In the genomic region with DNA sequence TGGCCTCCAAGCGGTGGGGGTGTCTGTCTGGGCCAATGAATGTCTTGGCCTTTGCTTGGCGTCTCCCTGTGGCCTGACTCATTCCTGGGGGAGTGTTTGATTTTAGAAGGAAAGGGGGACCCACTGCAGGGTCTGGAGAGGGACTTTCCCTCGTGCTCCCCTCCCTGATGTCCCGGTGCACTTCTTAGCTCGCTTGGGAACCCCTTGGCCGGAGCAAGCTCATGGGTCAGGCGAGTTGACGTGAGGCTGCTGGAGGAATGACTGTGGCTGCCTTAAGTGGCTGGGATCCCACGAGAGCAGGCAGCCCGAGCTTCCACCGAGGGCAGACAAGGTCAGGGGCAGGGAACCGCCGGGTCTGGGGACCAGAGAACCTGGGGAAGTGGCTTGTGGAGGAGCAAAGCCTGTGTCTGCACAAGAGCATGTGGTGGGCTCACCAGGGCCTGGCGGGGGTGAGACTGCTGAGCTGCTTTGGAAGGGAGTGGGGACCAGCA, we compare ENCODE assay signal across 30 cellular contexts.
A peak's percentile ranks its signal among the peaks of the same experiment; 100 is the strongest.
DNase-seq lines count a peak whose midpoint lies in the region; ATAC-seq and TF ChIP-seq lines count a peak whose summit lies in the region.
"Had no signal": no experiment of that assay in that cellular context is flagged by ENCODE, and none has a peak within 500 bp of the region (broad histone marks: within the 10 kb centered on the region; RNA-seq: fewer than 3 reads in every experiment).

No MANE protein-coding gene starts in this region.

- H3K27ac ChIP-seq in SK-N-SH (ENCODE audit: low read depth in 2 of 2, low read length in 1 of 2) (no peak overlapping the region), left ventricle myocardium inferior (replicated peaks) (no peak overlapping the region), neuronal stem cell (replicated peaks; ENCODE audit: low read length) (no peak overlapping the region), aorta (ENCODE audit: low read depth in 1 of 2, low read length in 2 of 2) (no peak overlapping the region)
- H3K27ac ChIP-seq: 22Rv1, cardiac muscle cell, skin epidermis, testis had no signal

- TF ChIP-seq CTCF in SK-N-SH (IDR thresholded peaks at IDR 0.05) (no peak), left ventricle myocardium inferior (IDR thresholded peaks at IDR 0.05; ENCODE audit: borderline replicate concordance) (no peak)

- H3K4me3 ChIP-seq in SK-N-SH (ENCODE audit: low read depth in 2 of 2, low read length in 1 of 2) = no peak overlapping the region
- no peak overlapping the region for H3K4me3 ChIP-seq in left ventricle myocardium inferior
- H3K4me3 ChIP-seq in neuronal stem cell (ENCODE audit: low read length in 2 of 2) = no peak overlapping the region
- H3K4me3 ChIP-seq in aorta (ENCODE audit: low read length in 2 of 2) = no peak overlapping the region
- H3K4me3 ChIP-seq: cardiac muscle cell, lung, mucosa of descending colon, skin epidermis, testis had no signal

- no peaks in the 10 kb centered on the region for H3K9me2 ChIP-seq in SK-N-SH

- CTCF ChIA-PET in SK-N-SH (lab: Yijun Ruan, JAX) = interaction anchor here (1.3 to 1.8 kb wide), 5 partner anchors 9 to 203 kb away, joined by 3 to 6 read pairs (median 5); no protein-coding TSS in a partner anchor

- no peak for TF ChIP-seq EP300 in SK-N-SH (IDR thresholded peaks at IDR 0.05; ENCODE audit: borderline replicate concordance in 1 of 2, low read depth in 1 of 2, low read length in 1 of 2)

- WGBS in SK-N-SH (ENCODE audit: low lambda C conversion rate) = 64% methylated on average over 3 of the region's 14 CpGs
- WGBS in neuronal stem cell (ENCODE audit: extremely low coverage in 2 of 2, insufficient read length in 2 of 2, insufficient replicate concordance in 1 of 2), 2 donors = no CpG with 5 or more reads among the region's 14 CpGs
- 53 to 56% methylated on average over 14 of the region's 14 CpGs for WGBS in aorta, 2 donors

- no peak overlapping the region for H4K91ac ChIP-seq in neuronal stem cell (ENCODE audit: low read depth, low read length, poor library complexity)

- intact Hi-C loops in left ventricle myocardium superior (cut with micrococcal nuclease) = no loop called here
- intact Hi-C loops in left ventricle myocardium inferior (cut with micrococcal nuclease) = no loop called here
- intact Hi-C loops in aorta (cut with DNase I) = no loop called here

- no peak for ATAC-seq in SK-N-SH treated with all-trans-retinoic acid at 6 μM for 48 hours
- ATAC-seq in left ventricle myocardium superior = no peak
- ATAC-seq in aorta (ENCODE audit: low FRiP score) = no peak
- ATAC-seq in HG03139 (IDR thresholded peaks at IDR 0.05; ENCODE audit: unreplicated experiment) = no peak
- ATAC-seq: esophagus mucosa; mucosa of descending colon; natural killer cell treated with Interleukin-12 subunit alpha and Interleukin-12 subunit beta and Interleukin-15 and Interleukin-18, amount 100 ng/mL, for 72 hours had no signal

- no peak overlapping the region for H4K8ac ChIP-seq in neuronal stem cell (ENCODE audit: low read depth, low read length)

- H3K4ac ChIP-seq in neuronal stem cell (ENCODE audit: low read length) = no peak overlapping the region

- H2BK5ac ChIP-seq in neuronal stem cell (ENCODE audit: low read length) = peak overlapping the region; percentile 66

- no peaks in the 10 kb centered on the region for H3K79me1 ChIP-seq in neuronal stem cell (ENCODE audit: low read depth, low read length)

- H2AFZ ChIP-seq in SK-N-SH (ENCODE audit: low read depth) = no peak overlapping the region
- H2AFZ ChIP-seq in neuronal stem cell (ENCODE audit: low read length) = no peak overlapping the region

- H2BK12ac ChIP-seq in neuronal stem cell (ENCODE audit: low read length) = no peak overlapping the region

- H3K9me3 ChIP-seq in SK-N-SH = no peaks in the 10 kb centered on the region
- H3K9me3 ChIP-seq in left ventricle myocardium inferior (replicated peaks) = peaks cover 6% of the 10 kb centered on the region
- H3K9me3 ChIP-seq in neuronal stem cell (replicated peaks in 1 of 2; ENCODE audit: control insufficient read depth in 2 of 2, insufficient read depth in 1 of 2, low read depth in 1 of 2, low read length in 2 of 2) = peaks cover 0 to 4% of the 10 kb centered on the region in 2 donors
- no peaks in the 10 kb centered on the region for H3K9me3 ChIP-seq in aorta (ENCODE audit: control insufficient read depth, low read length)
- H3K9me3 ChIP-seq: mucosa of descending colon, testis had no signal

- H3K4me2 ChIP-seq in SK-N-SH = no peak overlapping the region
- H3K4me2 ChIP-seq in neuronal stem cell (ENCODE audit: insufficient read depth, low read length, poor library complexity, severe bottlenecking) = no peak overlapping the region

- no peak overlapping the region for H3K9ac ChIP-seq in SK-N-SH
- H3K9ac ChIP-seq in neuronal stem cell (ENCODE audit: low read depth, low read length, poor library complexity) = no peak overlapping the region

- H2BK120ac ChIP-seq in neuronal stem cell (ENCODE audit: low read depth, low read length) = no peak overlapping the region

- H3K18ac ChIP-seq in neuronal stem cell (ENCODE audit: low read length) = peak overlapping the region; percentile 44

- no peaks in the 10 kb centered on the region for H3K79me2 ChIP-seq in SK-N-SH (ENCODE audit: insufficient read depth)

- POLR2A ChIA-PET in SK-N-SH (lab: Yijun Ruan, JAX) = no interaction called here

- no peak for TF ChIP-seq RAD21 in SK-N-SH (IDR thresholded peaks at IDR 0.05; ENCODE audit: low read length)

- H3K23ac ChIP-seq in neuronal stem cell (ENCODE audit: low read depth, low read length, poor library complexity) = no peak overlapping the region

- H2BK15ac ChIP-seq in neuronal stem cell (ENCODE audit: low read length) = no peak overlapping the region

- peak overlapping the region; percentile 44 for H3K14ac ChIP-seq in neuronal stem cell (ENCODE audit: low read length)

- no peaks in the 10 kb centered on the region for H3F3A ChIP-seq in SK-N-SH (replicated peaks; ENCODE audit: insufficient read depth)

- no peaks in the 10 kb centered on the region for H3K36me3 ChIP-seq in SK-N-SH (replicated peaks in 1 of 2; ENCODE audit: control insufficient read depth in 1 of 2, insufficient read depth in 2 of 2, low read length in 1 of 2)
- no peaks in the 10 kb centered on the region for H3K36me3 ChIP-seq in left ventricle myocardium inferior
- H3K36me3 ChIP-seq in neuronal stem cell (replicated peaks in 1 of 2; ENCODE audit: control insufficient read depth in 2 of 2, insufficient read depth in 2 of 2, low read length in 2 of 2) = no peaks in the 10 kb centered on the region
- H3K36me3 ChIP-seq in aorta (ENCODE audit: control insufficient read depth in 1 of 2, insufficient read depth in 2 of 2, low read length in 1 of 2) = no peaks in the 10 kb centered on the region
- H3K36me3 ChIP-seq: cardiac muscle cell had no signal

- H4K20me1 ChIP-seq in SK-N-SH (ENCODE audit: insufficient read depth) = no peaks in the 10 kb centered on the region

- peaks cover 0 to 6% of the 10 kb centered on the region in 2 experiments; a peak in 1 of 4 replicates for H3K4me1 ChIP-seq in SK-N-SH (ENCODE audit: control insufficient read depth in 1 of 2, insufficient read depth in 2 of 2, low read depth in 1 of 2, low read length in 1 of 2)
- no peaks in the 10 kb centered on the region for H3K4me1 ChIP-seq in left ventricle myocardium inferior
- H3K4me1 ChIP-seq in neuronal stem cell (ENCODE audit: control insufficient read depth in 2 of 2, insufficient read depth in 1 of 2, low read depth in 1 of 2, low read length in 2 of 2) = no peaks in the 10 kb centered on the region
- H3K4me1 ChIP-seq in aorta (ENCODE audit: control insufficient read depth in 1 of 2, insufficient read depth in 2 of 2, low read length in 2 of 2) = no peaks in the 10 kb centered on the region
- H3K4me1 ChIP-seq: testis had no signal

- H3K27me3 ChIP-seq in SK-N-SH (ENCODE audit: insufficient read depth) = no peaks in the 10 kb centered on the region
- H3K27me3 ChIP-seq in left ventricle myocardium inferior (ENCODE audit: low read depth) = peaks cover 56% of the 10 kb centered on the region
- no peaks in the 10 kb centered on the region for H3K27me3 ChIP-seq in neuronal stem cell (ENCODE audit: control insufficient read depth in 3 of 3, insufficient read depth in 3 of 3, low read depth in 1 of 3, low read length in 3 of 3)
- no peaks in the 10 kb centered on the region for H3K27me3 ChIP-seq in aorta (ENCODE audit: control insufficient read depth in 1 of 2, insufficient read depth in 2 of 2, low read length in 1 of 2)
- H3K27me3 ChIP-seq: cardiac muscle cell, testis had no signal

- DNase-seq in SK-N-SH = peak; percentile 39
- DNase-seq in left ventricle myocardium superior = peak; percentile 17
- no peak for DNase-seq in left ventricle myocardium inferior
- DNase-seq in neuronal stem cell (ENCODE audit: low spot score) = no peak
- peak; percentile 35 to 59 for DNase-seq in aorta
- DNase-seq in stimulated activated CD4-positive, alpha-beta T cell treated with anti-CD3 and anti-CD28 coated beads, Interleukin-12 subunit alpha, Interleukin-12 subunit beta, amount 100 ng/mL, for 4 hours = no peak
- DNase-seq: activated B cell treated with CpG ODN at 0.5 μM for 24 hours; activated CD4-positive, alpha-beta T cell treated with anti-CD3 and anti-CD28 coated beads, Interleukin-2, amount 10 ng/mL, durations not matched to agents 7 days and 5 days; Calu3; CD4-positive, CD25-positive, alpha-beta regulatory T cell; cortex of kidney; DMS79 treated with DMSO at 0.1 percent for 48 hours; GDM1; IMR-90; NCI-H1417 treated with DMSO at 0.1 percent for 48 hours; NCI-H2029 treated with DMSO at 0.1 percent for 48 hours; NCI-H526; NK-92 treated with Interleukin-12 subunit alpha and Interleukin-12 subunit beta, amount 100 ng/mL, for 24 hours; SIG-M5; stimulated activated naive CD4-positive, alpha-beta T cell treated with Interleukin-2 at 50 U/mL for 16 hours; testis had no signal

- peak overlapping the region; percentile 56 for H2AK5ac ChIP-seq in neuronal stem cell (ENCODE audit: low read depth, low read length)

TF ChIP-seq in SK-N-SH, 30 proteins besides CTCF, POLR2A, EP300 and RAD21 (continues in another document):
- no peak for TF ChIP-seq SMC3 (IDR thresholded peaks at IDR 0.05; ENCODE audit: low read depth, low read length)

TF ChIP-seq in SK-N-SH treated with all-trans-retinoic acid at 6 μM for 48 hours, 23 proteins besides CTCF, POLR2A, EP300 and RAD21 (continues in another document):
- TF ChIP-seq ZFP30 (CRISPR knock-in tag; IDR thresholded peaks at IDR 0.05) (no peak), OSR1 (CRISPR knock-in tag; IDR thresholded peaks at IDR 0.05) (no peak), ZNF565 (CRISPR knock-in tag; conservative IDR thresholded peaks at IDR 0.05; ENCODE audit: low read depth) (no peak), SNAI2 (CRISPR knock-in tag; IDR thresholded peaks at IDR 0.05) (no peak), TOX (CRISPR knock-in tag; IDR thresholded peaks at IDR 0.05; ENCODE audit: borderline replicate concordance) (no peak)

Comparison
In these comparisons a context has a peak if more than half of its experiments do, and no peak if none do; other contexts are left out.
1. DNase-seq: peak in SK-N-SH (single experiment), left ventricle myocardium superior (single experiment) and aorta (2 of 2); none in left ventricle myocardium inferior (single experiment), neuronal stem cell (single experiment) and stimulated activated CD4-positive, alpha-beta T cell treated with anti-CD3 and anti-CD28 coated beads, Interleukin-12 subunit alpha, Interleukin-12 subunit beta, amount 100 ng/mL, for 4 hours (single experiment).